Comparison of ENCODE assay signal across 1 cellular context in the genomic region with DNA sequence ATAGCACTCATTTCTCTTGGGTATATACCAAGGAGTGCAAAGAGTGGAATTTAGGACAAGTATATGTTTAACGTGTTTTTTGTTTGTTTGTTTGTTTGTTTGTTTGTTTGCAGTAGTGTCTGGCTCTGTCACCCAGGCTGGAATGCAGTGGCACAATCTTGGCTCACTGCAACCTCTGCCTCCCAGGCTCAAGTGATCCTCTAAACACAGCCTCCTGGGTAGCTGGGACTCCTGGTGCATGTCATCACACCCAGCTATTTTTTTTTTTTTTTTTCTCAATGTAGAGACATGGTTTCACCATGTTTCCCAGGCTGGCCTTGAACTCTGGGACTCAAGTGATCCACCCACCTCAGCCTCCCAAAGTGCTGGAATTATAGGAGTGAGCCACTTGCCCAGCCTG.
TF ChIP-seq lines count a peak whose summit lies in the region.

No MANE protein-coding gene starts in this region.

TF ChIP-seq in HepG2, 621 proteins besides CTCF, POLR2A, EP300 and RAD21 (continued from another document):
- TF ChIP-seq, protein P1, sequence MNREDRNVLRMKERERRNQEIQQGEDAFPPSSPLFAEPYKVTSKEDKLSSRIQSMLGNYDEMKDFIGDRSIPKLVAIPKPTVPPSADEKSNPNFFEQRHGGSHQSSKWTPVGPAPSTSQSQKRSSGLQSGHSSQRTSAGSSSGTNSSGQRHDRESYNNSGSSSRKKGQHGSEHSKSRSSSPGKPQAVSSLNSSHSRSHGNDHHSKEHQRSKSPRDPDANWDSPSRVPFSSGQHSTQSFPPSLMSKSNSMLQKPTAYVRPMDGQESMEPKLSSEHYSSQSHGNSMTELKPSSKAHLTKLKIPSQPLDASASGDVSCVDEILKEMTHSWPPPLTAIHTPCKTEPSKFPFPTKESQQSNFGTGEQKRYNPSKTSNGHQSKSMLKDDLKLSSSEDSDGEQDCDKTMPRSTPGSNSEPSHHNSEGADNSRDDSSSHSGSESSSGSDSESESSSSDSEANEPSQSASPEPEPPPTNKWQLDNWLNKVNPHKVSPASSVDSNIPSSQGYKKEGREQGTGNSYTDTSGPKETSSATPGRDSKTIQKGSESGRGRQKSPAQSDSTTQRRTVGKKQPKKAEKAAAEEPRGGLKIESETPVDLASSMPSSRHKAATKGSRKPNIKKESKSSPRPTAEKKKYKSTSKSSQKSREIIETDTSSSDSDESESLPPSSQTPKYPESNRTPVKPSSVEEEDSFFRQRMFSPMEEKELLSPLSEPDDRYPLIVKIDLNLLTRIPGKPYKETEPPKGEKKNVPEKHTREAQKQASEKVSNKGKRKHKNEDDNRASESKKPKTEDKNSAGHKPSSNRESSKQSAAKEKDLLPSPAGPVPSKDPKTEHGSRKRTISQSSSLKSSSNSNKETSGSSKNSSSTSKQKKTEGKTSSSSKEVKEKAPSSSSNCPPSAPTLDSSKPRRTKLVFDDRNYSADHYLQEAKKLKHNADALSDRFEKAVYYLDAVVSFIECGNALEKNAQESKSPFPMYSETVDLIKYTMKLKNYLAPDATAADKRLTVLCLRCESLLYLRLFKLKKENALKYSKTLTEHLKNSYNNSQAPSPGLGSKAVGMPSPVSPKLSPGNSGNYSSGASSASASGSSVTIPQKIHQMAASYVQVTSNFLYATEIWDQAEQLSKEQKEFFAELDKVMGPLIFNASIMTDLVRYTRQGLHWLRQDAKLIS (CRISPR knock-in tag; IDR thresholded peaks at IDR 0.05): no peak
- TF ChIP-seq THYN1 (CRISPR knock-in tag; IDR thresholded peaks at IDR 0.05; ENCODE audit: borderline replicate concordance, low read depth) (no peak), MZF1 (CRISPR knock-in tag; IDR thresholded peaks at IDR 0.05; ENCODE audit: borderline replicate concordance) (no peak), ZBTB38 (CRISPR knock-in tag; IDR thresholded peaks at IDR 0.05) (no peak), MTF2 (CRISPR knock-in tag; IDR thresholded peaks at IDR 0.05; ENCODE audit: borderline replicate concordance) (no peak), ADNP (CRISPR knock-in tag; IDR thresholded peaks at IDR 0.05) (no peak)
- TF ChIP-seq, protein P2, sequence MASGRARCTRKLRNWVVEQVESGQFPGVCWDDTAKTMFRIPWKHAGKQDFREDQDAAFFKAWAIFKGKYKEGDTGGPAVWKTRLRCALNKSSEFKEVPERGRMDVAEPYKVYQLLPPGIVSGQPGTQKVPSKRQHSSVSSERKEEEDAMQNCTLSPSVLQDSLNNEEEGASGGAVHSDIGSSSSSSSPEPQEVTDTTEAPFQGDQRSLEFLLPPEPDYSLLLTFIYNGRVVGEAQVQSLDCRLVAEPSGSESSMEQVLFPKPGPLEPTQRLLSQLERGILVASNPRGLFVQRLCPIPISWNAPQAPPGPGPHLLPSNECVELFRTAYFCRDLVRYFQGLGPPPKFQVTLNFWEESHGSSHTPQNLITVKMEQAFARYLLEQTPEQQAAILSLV (CRISPR knock-in tag; IDR thresholded peaks at IDR 0.05; ENCODE audit: borderline replicate concordance): no peak
- TF ChIP-seq, protein P3, sequence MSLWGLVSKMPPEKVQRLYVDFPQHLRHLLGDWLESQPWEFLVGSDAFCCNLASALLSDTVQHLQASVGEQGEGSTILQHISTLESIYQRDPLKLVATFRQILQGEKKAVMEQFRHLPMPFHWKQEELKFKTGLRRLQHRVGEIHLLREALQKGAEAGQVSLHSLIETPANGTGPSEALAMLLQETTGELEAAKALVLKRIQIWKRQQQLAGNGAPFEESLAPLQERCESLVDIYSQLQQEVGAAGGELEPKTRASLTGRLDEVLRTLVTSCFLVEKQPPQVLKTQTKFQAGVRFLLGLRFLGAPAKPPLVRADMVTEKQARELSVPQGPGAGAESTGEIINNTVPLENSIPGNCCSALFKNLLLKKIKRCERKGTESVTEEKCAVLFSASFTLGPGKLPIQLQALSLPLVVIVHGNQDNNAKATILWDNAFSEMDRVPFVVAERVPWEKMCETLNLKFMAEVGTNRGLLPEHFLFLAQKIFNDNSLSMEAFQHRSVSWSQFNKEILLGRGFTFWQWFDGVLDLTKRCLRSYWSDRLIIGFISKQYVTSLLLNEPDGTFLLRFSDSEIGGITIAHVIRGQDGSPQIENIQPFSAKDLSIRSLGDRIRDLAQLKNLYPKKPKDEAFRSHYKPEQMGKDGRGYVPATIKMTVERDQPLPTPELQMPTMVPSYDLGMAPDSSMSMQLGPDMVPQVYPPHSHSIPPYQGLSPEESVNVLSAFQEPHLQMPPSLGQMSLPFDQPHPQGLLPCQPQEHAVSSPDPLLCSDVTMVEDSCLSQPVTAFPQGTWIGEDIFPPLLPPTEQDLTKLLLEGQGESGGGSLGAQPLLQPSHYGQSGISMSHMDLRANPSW (CRISPR knock-in tag; IDR thresholded peaks at IDR 0.05; ENCODE audit: borderline replicate concordance): no peak
